8 cellular contexts compared by ENCODE assay signal in genomic region chr15:34318277-34319079, GRCh38. TPM values are rescaled to one million over a fixed set of nuclear protein-coding genes. Genes with fewer than 3 reads are reported as not detected.
DNase-seq lines count a peak whose midpoint lies in the region; ATAC-seq and TF ChIP-seq lines count a peak whose summit lies in the region.

No MANE protein-coding gene starts in this region.

- intact Hi-C loops in left ventricle myocardium inferior (cut with micrococcal nuclease): no loop called here

- H3K9me3 ChIP-seq in left ventricle myocardium inferior (replicated peaks): no peaks in the 10 kb centered on the region

- H3K27me3 ChIP-seq in left ventricle myocardium inferior (ENCODE audit: low read depth): no peaks in the 10 kb centered on the region

- peaks cover 38% of the 10 kb centered on the region for H3K4me1 ChIP-seq in left ventricle myocardium inferior

- H3K27ac ChIP-seq in left ventricle myocardium inferior (replicated peaks): peak overlapping the region; percentile 74

- peak overlapping the region; percentile 95 for H3K4me3 Mint-ChIP-seq in activated naive CD8-positive, alpha-beta T cell treated with anti-CD3 and anti-CD28 coated beads, Interleukin-2, amount 10 ng/mL, durations not matched to agents 7 days and 5 days
- peak overlapping the region; percentile 89 for H3K4me3 Mint-ChIP-seq in progenitor cell of endocrine pancreas (ENCODE audit: low read depth)

- no peaks in the 10 kb centered on the region for H3K27me3 Mint-ChIP-seq in activated naive CD8-positive, alpha-beta T cell treated with anti-CD3 and anti-CD28 coated beads, Interleukin-2, amount 10 ng/mL, durations not matched to agents 7 days and 5 days
- no peaks in the 10 kb centered on the region for H3K27me3 Mint-ChIP-seq in progenitor cell of endocrine pancreas

- H3K27ac Mint-ChIP-seq in activated naive CD8-positive, alpha-beta T cell treated with anti-CD3 and anti-CD28 coated beads, Interleukin-2, amount 10 ng/mL, durations not matched to agents 7 days and 5 days: peak overlapping the region; percentile 93
- H3K27ac Mint-ChIP-seq in progenitor cell of endocrine pancreas: peak overlapping the region; percentile 91

- POLR2A ChIA-PET in activated naive CD8-positive, alpha-beta T cell treated with anti-CD3 and anti-CD28 coated beads, Interleukin-2, amount 10 ng/mL, durations not matched to agents 7 days and 5 days (lab: Charles Lee): interaction anchor here (0.7 to 4.6 kb wide), 7 partner anchors 10 to 110 kb away, joined by 3 to 34 read pairs (median 6); partner anchors contain the start of gene SLC12A6

- peaks cover 17% of the 10 kb centered on the region for H3K36me3 Mint-ChIP-seq in activated naive CD8-positive, alpha-beta T cell treated with anti-CD3 and anti-CD28 coated beads, Interleukin-2, amount 10 ng/mL, durations not matched to agents 7 days and 5 days
- H3K36me3 Mint-ChIP-seq in progenitor cell of endocrine pancreas (ENCODE audit: insufficient read depth): peaks cover 2% of the 10 kb centered on the region

- no peak for TF ChIP-seq CTCF in GM13976 (IDR thresholded peaks at IDR 0.05; ENCODE audit: borderline replicate concordance, control extremely low read depth, extremely low read depth, insufficient read depth, missing control alignments)
- TF ChIP-seq CTCF in left ventricle myocardium inferior (IDR thresholded peaks at IDR 0.05; ENCODE audit: borderline replicate concordance): no peak
- TF ChIP-seq CTCF in progenitor cell of endocrine pancreas (IDR thresholded peaks at IDR 0.05; ENCODE audit: unreplicated experiment): no peak

- H3K4me3 ChIP-seq in left ventricle myocardium inferior: peak overlapping the region; percentile 68

- ATAC-seq in HG02870 (IDR thresholded peaks at IDR 0.05; ENCODE audit: unreplicated experiment): peak; percentile 70
- peak; percentile 71 for ATAC-seq in activated naive CD8-positive, alpha-beta T cell treated with anti-CD3 and anti-CD28 coated beads, Interleukin-2, amount 10 ng/mL, durations not matched to agents 7 days and 5 days (ENCODE audit: low read depth)

- peak; percentile 75 for DNase-seq in ACHN
- DNase-seq in GM13976 (ENCODE audit: low spot score): peak; percentile 38
- peak; percentile 2 for DNase-seq in NCI-H226
- no peak for DNase-seq in activated naive CD8-positive, alpha-beta T cell treated with anti-CD3 and anti-CD28 coated beads, Interleukin-2, amount 10 ng/mL, durations not matched to agents 7 days and 5 days
- peak; percentile 51 for DNase-seq in left ventricle myocardium inferior
- DNase-seq in progenitor cell of endocrine pancreas (ENCODE audit: low spot score, unreplicated experiment): no peak
- DNase-seq in stimulated activated CD4-positive, alpha-beta T cell treated with anti-CD3 and anti-CD28 coated beads, Interleukin-12 subunit alpha, Interleukin-12 subunit beta, amount 100 ng/mL, for 4 hours: no peak

- peaks cover 15% of the 10 kb centered on the region for H3K4me1 Mint-ChIP-seq in activated naive CD8-positive, alpha-beta T cell treated with anti-CD3 and anti-CD28 coated beads, Interleukin-2, amount 10 ng/mL, durations not matched to agents 7 days and 5 days
- peaks cover 12% of the 10 kb centered on the region for H3K4me1 Mint-ChIP-seq in progenitor cell of endocrine pancreas (ENCODE audit: low read depth)

- in situ Hi-C loops in ACHN (cut with HindIII; ENCODE audit: low pct_ligation_motif_present, low pct_unique_long_range_greater_than_20kb, low sequenced_read_pairs): no loop called here
- in situ Hi-C loops in GM13976 (cut with MboI; ENCODE audit: low sequenced_read_pairs, unreplicated experiment): no loop called here

- H3K36me3 ChIP-seq in left ventricle myocardium inferior: peaks cover 6% of the 10 kb centered on the region

- H3K9me3 Mint-ChIP-seq in activated naive CD8-positive, alpha-beta T cell treated with anti-CD3 and anti-CD28 coated beads, Interleukin-2, amount 10 ng/mL, durations not matched to agents 7 days and 5 days: no peaks in the 10 kb centered on the region
- no peaks in the 10 kb centered on the region for H3K9me3 Mint-ChIP-seq in progenitor cell of endocrine pancreas (ENCODE audit: low read depth)

RNA-seq across cellular contexts. Expression of gene SLC12A6, which starts 19.1 kb away (rescaled TPM):
- 10 to 100 TPM; 42.0 to 44.9 TPM for total RNA-seq in activated naive CD8-positive, alpha-beta T cell treated with anti-CD3 and anti-CD28 coated beads, Interleukin-2, amount 10 ng/mL, durations not matched to agents 7 days and 5 days
- total RNA-seq in left ventricle myocardium inferior (25.7 TPM), progenitor cell of endocrine pancreas (28.7 and 30.9 TPM in 2 replicates)

RNA-seq across cellular contexts. Expression of gene NOP10, which starts 24.5 kb away (rescaled TPM):
- total RNA-seq in activated naive CD8-positive, alpha-beta T cell treated with anti-CD3 and anti-CD28 coated beads, Interleukin-2, amount 10 ng/mL, durations not matched to agents 7 days and 5 days: 100 to 1,000 TPM; 142 to 143 TPM
- total RNA-seq in left ventricle myocardium inferior: 140 TPM
- total RNA-seq in progenitor cell of endocrine pancreas: 134 and 139 TPM in 2 replicates

RNA-seq across cellular contexts. Expression of gene NUTM1, which starts 24.6 kb away (rescaled TPM):
- not detected for total RNA-seq in activated naive CD8-positive, alpha-beta T cell treated with anti-CD3 and anti-CD28 coated beads, Interleukin-2, amount 10 ng/mL, durations not matched to agents 7 days and 5 days
- total RNA-seq in left ventricle myocardium inferior (not detected), progenitor cell of endocrine pancreas (not detected in 2 replicates)

RNA-seq across cellular contexts. Expression of gene LPCAT4, which starts 48.5 kb away (rescaled TPM):
- 100 to 1,000 TPM; 112 to 119 TPM for total RNA-seq in activated naive CD8-positive, alpha-beta T cell treated with anti-CD3 and anti-CD28 coated beads, Interleukin-2, amount 10 ng/mL, durations not matched to agents 7 days and 5 days
- total RNA-seq in left ventricle myocardium inferior (80.6 TPM), progenitor cell of endocrine pancreas (65.7 and 68.2 TPM in 2 replicates)

Comparison
In these comparisons a context has a peak if more than half of its experiments do, and no peak if none do; other contexts are left out.
1. DNase-seq: peak in ACHN (single experiment), GM13976 (single experiment), NCI-H226 (single experiment) and left ventricle myocardium inferior (single experiment); none in activated naive CD8-positive, alpha-beta T cell treated with anti-CD3 and anti-CD28 coated beads, Interleukin-2, amount 10 ng/mL, durations not matched to agents 7 days and 5 days (single experiment), progenitor cell of endocrine pancreas (single experiment) and stimulated activated CD4-positive, alpha-beta T cell treated with anti-CD3 and anti-CD28 coated beads, Interleukin-12 subunit alpha, Interleukin-12 subunit beta, amount 100 ng/mL, for 4 hours (single experiment).